In the genomic region with DNA sequence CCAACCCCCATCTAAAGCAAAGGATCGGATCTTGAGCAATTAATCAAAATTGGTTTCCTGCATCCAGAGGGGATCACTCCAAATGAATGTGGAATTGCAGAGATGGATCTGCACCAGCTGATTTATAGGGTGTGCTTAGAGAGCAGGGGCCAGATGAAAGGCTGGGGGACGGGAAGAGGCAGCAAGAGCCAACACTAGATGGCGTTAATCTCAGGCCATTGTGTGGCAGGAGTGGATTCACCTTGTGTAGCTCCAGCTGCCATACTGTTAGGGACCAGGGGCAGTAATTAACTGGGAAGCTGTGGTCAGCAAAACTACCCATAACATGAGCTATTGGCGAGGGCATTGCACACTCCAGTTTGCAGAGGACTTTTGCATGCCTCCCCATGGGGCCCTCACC, we compare ENCODE assay signal across 1 cellular context.
TF ChIP-seq lines count a peak whose summit lies in the region.

No MANE protein-coding gene starts in this region.

TF ChIP-seq in H1, 55 proteins besides CTCF, POLR2A, EP300 and RAD21 (continued from another document):
- TF ChIP-seq SIN3A (conservative IDR thresholded peaks at IDR 0.05 in 1 of 2, IDR thresholded peaks at IDR 0.05 in 1 of 2; ENCODE audit: low read depth in 1 of 2, low read length in 2 of 2): no peak
- TF ChIP-seq CTBP2 (IDR thresholded peaks at IDR 0.05; ENCODE audit: borderline replicate concordance, insufficient read depth, insufficient read length, low read length): no peak
- TF ChIP-seq SIX5 (IDR thresholded peaks at IDR 0.05; ENCODE audit: low read depth, low read length): no peak
- TF ChIP-seq SP1 (IDR thresholded peaks at IDR 0.05; ENCODE audit: low read depth, low read length): no peak
- TF ChIP-seq TEAD4 (IDR thresholded peaks at IDR 0.05; ENCODE audit: low read depth, low read length): no peak
- no peak for TF ChIP-seq FOSL1 (IDR thresholded peaks at IDR 0.05; ENCODE audit: insufficient read depth, low read depth, low read length)
